ENCODE assay signal across 8 cellular contexts in genomic region chr17:2398188-2398587, GRCh38. TPM values are rescaled to one million over a fixed set of nuclear protein-coding genes. Genes with fewer than 3 reads are reported as not detected.
DNase-seq lines count a peak whose midpoint lies in the region; ATAC-seq and TF ChIP-seq lines count a peak whose summit lies in the region.

No MANE protein-coding gene starts in this region.

- H3K4me3 ChIP-seq in HEK293 (ENCODE audit: low read depth, low read length) (no peak overlapping the region), iPS-18a (ENCODE audit: low read length) (peak overlapping the region; percentile 87), smooth muscle cell (peak overlapping the region; percentile 94), MG63 (no peak overlapping the region)

- H3K79me2 ChIP-seq in smooth muscle cell (ENCODE audit: low read depth): peaks cover 43% of the 10 kb centered on the region

- peak overlapping the region; percentile 98 for H3K4me2 ChIP-seq in smooth muscle cell

- WGBS in smooth muscle cell (ENCODE audit: low lambda C conversion rate): 79% methylated on average over 10 of the region's 10 CpGs

- peaks cover 40% of the 10 kb centered on the region for H3K4me1 ChIP-seq in HEK293 (ENCODE audit: control insufficient read depth, insufficient read depth, low read length)
- H3K4me1 ChIP-seq in iPS-18a (ENCODE audit: control insufficient read depth, low read depth, low read length): peaks cover 30% of the 10 kb centered on the region
- peaks cover 45% of the 10 kb centered on the region for H3K4me1 ChIP-seq in smooth muscle cell (ENCODE audit: low read depth)

- TF ChIP-seq CTCF in HEK293 (tag by site-specific recombination; IDR thresholded peaks at IDR 0.05) (no peak), smooth muscle cell (IDR thresholded peaks at IDR 0.05; ENCODE audit: borderline replicate concordance, insufficient read depth, poor library complexity, severe bottlenecking) (no peak)

- no peaks in the 10 kb centered on the region for H3K27me3 Mint-ChIP-seq in activated naive CD8-positive, alpha-beta T cell treated with anti-CD3 and anti-CD28 coated beads for 36 hours

- H3K9me3 ChIP-seq in HEK293 (ENCODE audit: control insufficient read depth, insufficient read depth, low read depth, low read length) (no peaks in the 10 kb centered on the region), iPS-18a (ENCODE audit: control insufficient read depth, low read depth, low read length) (no peaks in the 10 kb centered on the region), smooth muscle cell (replicated peaks; ENCODE audit: low read depth) (no peaks in the 10 kb centered on the region), MG63 (no peaks in the 10 kb centered on the region)

- ATAC-seq in GM19035 (IDR thresholded peaks at IDR 0.05; ENCODE audit: unreplicated experiment): no peak

- H3K9ac ChIP-seq in iPS-18a (ENCODE audit: low read length) (peak overlapping the region; percentile 98), smooth muscle cell (ENCODE audit: low read depth) (peak overlapping the region; percentile 98)

- CTCF ChIA-PET in HEK293 (lab: Yijun Ruan, JAX): interaction anchor here (0.8 to 11.4 kb wide), 3 partner anchors 10 to 18 kb away, joined by 3 to 116 read pairs (median 7); no protein-coding TSS in a partner anchor

- peaks cover 28% of the 10 kb centered on the region for H4K20me1 ChIP-seq in smooth muscle cell (ENCODE audit: low read depth)

- H3K27me3 ChIP-seq in iPS-18a (ENCODE audit: control insufficient read depth, insufficient read depth, low read length) (no peaks in the 10 kb centered on the region), smooth muscle cell (ENCODE audit: low read depth) (no peaks in the 10 kb centered on the region), MG63 (no peaks in the 10 kb centered on the region)

- DNase-seq in activated naive CD8-positive, alpha-beta T cell treated with anti-CD3 and anti-CD28 coated beads for 36 hours: no peak
- no peak for DNase-seq in smooth muscle cell (lab: John Stamatoyannopoulos, UW; ENCODE audit: unreplicated experiment)
- DNase-seq in NK-92 (lab: John Stamatoyannopoulos, UW; ENCODE audit: unreplicated experiment): no peak
- DNase-seq in ureter (ENCODE audit: low spot score): no peak
- DNase-seq in MG63: no peak

- peak overlapping the region; percentile 99 for H3K4me3 Mint-ChIP-seq in activated naive CD8-positive, alpha-beta T cell treated with anti-CD3 and anti-CD28 coated beads for 36 hours

- peak overlapping the region; percentile 99 for H3K27ac Mint-ChIP-seq in activated naive CD8-positive, alpha-beta T cell treated with anti-CD3 and anti-CD28 coated beads for 36 hours

- peaks cover 4% of the 10 kb centered on the region for H3K36me3 Mint-ChIP-seq in activated naive CD8-positive, alpha-beta T cell treated with anti-CD3 and anti-CD28 coated beads for 36 hours

- POLR2A ChIA-PET in HEK293 (lab: Yijun Ruan, JAX): no interaction called here

- peak overlapping the region; percentile 60 for H3K27ac ChIP-seq in HEK293 (ENCODE audit: extremely low read depth, low read depth, low read length)
- peak overlapping the region; percentile 58 for H3K27ac ChIP-seq in iPS-18a (ENCODE audit: low read length)
- H3K27ac ChIP-seq in smooth muscle cell (ENCODE audit: low read depth): peak overlapping the region; percentile 99

- no peaks in the 10 kb centered on the region for H3K9me3 Mint-ChIP-seq in activated naive CD8-positive, alpha-beta T cell treated with anti-CD3 and anti-CD28 coated beads for 36 hours

- peaks cover 37% of the 10 kb centered on the region for H3F3A ChIP-seq in smooth muscle cell (ENCODE audit: low read depth)

- peaks cover 48% of the 10 kb centered on the region for H3K4me1 Mint-ChIP-seq in activated naive CD8-positive, alpha-beta T cell treated with anti-CD3 and anti-CD28 coated beads for 36 hours

- H3K36me3 ChIP-seq in HEK293 (ENCODE audit: control insufficient read depth in 2 of 2, insufficient read depth in 1 of 2, low read length in 2 of 2): no peaks in the 10 kb centered on the region
- H3K36me3 ChIP-seq in iPS-18a (ENCODE audit: control insufficient read depth, low read depth, low read length): no peaks in the 10 kb centered on the region
- no peaks in the 10 kb centered on the region for H3K36me3 ChIP-seq in smooth muscle cell (ENCODE audit: low read depth)
- no peaks in the 10 kb centered on the region for H3K36me3 ChIP-seq in MG63

- no peak overlapping the region for H2AFZ ChIP-seq in smooth muscle cell (ENCODE audit: low read depth)

TF ChIP-seq in HEK293, 187 proteins besides CTCF, POLR2A, EP300 and RAD21:
- TF ChIP-seq ZFP69B (tag by site-specific recombination; IDR thresholded peaks at IDR 0.05) (0 out of 2 replicates have a peak, but pooled peaks have one; percentile 8), MZF1 (tag by site-specific recombination; IDR thresholded peaks at IDR 0.05; ENCODE audit: borderline replicate concordance) (no peak)

RNA-seq across cellular contexts. Expression of gene MNT, which starts 2.7 kb away (rescaled TPM):
- total RNA-seq in activated naive CD8-positive, alpha-beta T cell treated with anti-CD3 and anti-CD28 coated beads for 36 hours: 10 to 100 TPM; 23.8 to 25.6 TPM
- total RNA-seq in smooth muscle cell: 7.5 and 12.8 TPM in 2 replicates
- polyA plus RNA-seq in smooth muscle cell: 5.7 and 9.0 TPM in 2 replicates
- 47.4 TPM for total RNA-seq in ureter
- total RNA-seq in MG63 (2014; rRNA removed; shearing (Covaris generic); ENCODE audit: low replicate concordance): 0.07 and 1.4 TPM in 2 replicates

Comparison
In these comparisons a context has a peak if more than half of its experiments do, and no peak if none do; other contexts are left out.
1. H3K4me3 ChIP-seq: peak in iPS-18a (single experiment) and smooth muscle cell (single experiment); none in HEK293 (single experiment) and MG63 (single experiment).
2. Peak in every context shown above with its lines, with median percentiles within 50 percentile points of each other: H3K27ac ChIP-seq.